9 cellular contexts compared by ENCODE assay signal in the genomic region with DNA sequence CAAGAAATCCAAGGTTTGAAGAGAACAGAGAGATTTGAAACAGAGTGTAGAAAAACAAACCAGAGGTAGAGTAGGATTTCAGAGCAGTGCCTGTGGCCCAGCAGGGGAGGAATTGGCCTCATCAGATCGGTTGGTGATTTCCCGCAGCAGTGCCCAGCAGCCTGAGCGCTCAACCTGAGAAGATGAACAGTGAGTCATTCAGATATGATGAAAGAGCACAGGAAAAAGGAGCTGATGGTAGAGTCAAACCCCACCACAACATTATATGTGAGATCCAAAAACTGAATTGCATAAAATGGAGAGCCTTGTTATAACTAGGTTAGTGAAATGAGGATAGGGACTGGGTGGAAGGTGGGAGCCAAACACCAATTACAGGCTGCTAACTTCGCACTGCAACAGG.
DNase-seq lines count a peak whose midpoint lies in the region; ATAC-seq and TF ChIP-seq lines count a peak whose summit lies in the region.
"Had no signal": no experiment of that assay in that cellular context is flagged by ENCODE, and none has a peak within 500 bp of the region (broad histone marks: within the 10 kb centered on the region; RNA-seq: fewer than 3 reads in every experiment).

No MANE protein-coding gene starts in this region.

- no peak for TF ChIP-seq POLR2A in testis (IDR thresholded peaks at IDR 0.05)

- H3K4me1 ChIP-seq in testis, result peaks cover 11% of the 10 kb centered on the region
- H3K4me1 ChIP-seq: SJSA1 had no signal

- H3K27me3 ChIP-seq in testis, result no peaks in the 10 kb centered on the region
- H3K27me3 ChIP-seq: SJSA1 had no signal

- intact Hi-C loops in left colon (cut with DNase I, micrococcal nuclease) (loop anchor here in 1 of 2 donors (5.0 kb wide), 1 partner anchor 177 kb away; no protein-coding TSS in a partner anchor), testis (cut with DNase I; ENCODE audit: low total_unique reads) (no loop called here)

- H3K36me3 ChIP-seq in testis (ENCODE audit: low read depth, missing control alignments), result no peaks in the 10 kb centered on the region
- H3K36me3 ChIP-seq: SJSA1 had no signal

- no peak for TF ChIP-seq CTCF in testis (IDR thresholded peaks at IDR 0.05)

- ATAC-seq in HG02852 (IDR thresholded peaks at IDR 0.05; ENCODE audit: unreplicated experiment) (peak; percentile 48), HG03280 (IDR thresholded peaks at IDR 0.05; ENCODE audit: unreplicated experiment) (no peak), left colon (no peak)

- no peaks in the 10 kb centered on the region for H3K9me3 ChIP-seq in testis
- H3K9me3 ChIP-seq: SJSA1 had no signal

- H3K4me3 ChIP-seq in testis, result no peak overlapping the region
- H3K4me3 ChIP-seq: SJSA1 had no signal

- H3K27ac ChIP-seq in testis, result no peak overlapping the region
- H3K27ac ChIP-seq: SJSA1 had no signal

- WGBS in testis, 2 donors, result 84 to 91% methylated on average over 4 of the region's 4 CpGs

- peak; percentile 48 for DNase-seq in EH (ENCODE audit: low read depth)
- peak; percentile 59 to 74 for DNase-seq in activated CD4-positive, alpha-beta T cell treated with anti-CD3 and anti-CD28 coated beads, Interleukin-2, amount 50 U/mL, for 48 hours
- DNase-seq in kidney tubule cell (ENCODE audit: low spot score), result peak; percentile 89
- no peak for DNase-seq in anterior cingulate cortex (lab: John Stamatoyannopoulos, UW)
- DNase-seq in left colon, result no peak
- no peak for DNase-seq in testis

Comparison
In these comparisons a context has a peak if more than half of its experiments do, and no peak if none do; other contexts are left out.
1. DNase-seq: peak in EH (single experiment), activated CD4-positive, alpha-beta T cell treated with anti-CD3 and anti-CD28 coated beads, Interleukin-2, amount 50 U/mL, for 48 hours (2 of 2) and kidney tubule cell (single experiment); none in anterior cingulate cortex (0 of 58), left colon (0 of 2) and testis (single experiment).